9 cellular contexts compared by ENCODE assay signal in the genomic region with DNA sequence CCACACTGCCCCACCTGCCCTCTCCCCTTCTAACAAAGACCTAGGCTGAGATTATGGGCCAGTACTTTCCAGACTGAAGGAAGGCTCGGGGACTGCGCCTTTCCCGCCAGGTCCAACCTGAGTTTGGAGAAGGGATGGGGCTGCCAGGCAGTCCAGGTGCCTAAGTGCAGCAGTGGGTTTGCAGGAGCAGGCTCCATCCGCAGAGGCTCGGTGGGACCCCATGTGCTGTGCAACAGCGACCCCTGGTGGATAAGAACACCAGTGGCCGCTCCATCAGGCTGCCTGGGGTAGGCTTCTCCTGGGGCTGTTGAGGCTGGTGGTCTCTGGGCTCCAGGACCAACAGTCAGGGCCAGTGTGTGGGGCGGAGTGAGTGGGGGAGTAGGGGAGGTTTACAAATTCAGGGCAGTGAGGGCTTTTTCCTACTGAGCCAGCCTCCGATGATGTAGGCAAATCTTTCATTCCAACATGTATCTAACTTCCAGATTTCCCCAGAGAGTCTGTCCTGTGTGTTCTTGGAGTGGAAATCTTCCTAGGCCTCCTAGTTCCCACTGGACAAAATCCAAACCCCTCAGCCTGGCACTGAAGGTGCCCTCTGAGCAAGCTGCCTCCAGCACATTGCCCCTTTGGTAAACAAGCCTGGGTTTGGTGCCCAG.
A peak's percentile ranks its signal among the peaks of the same experiment; 100 is the strongest.
DNase-seq lines count a peak whose midpoint lies in the region; ATAC-seq lines count a peak whose summit lies in the region.
"Had no signal": no experiment of that assay in that cellular context is flagged by ENCODE, and none has a peak within 500 bp of the region (broad histone marks: within the 10 kb centered on the region; RNA-seq: fewer than 3 reads in every experiment).

No MANE protein-coding gene starts in this region.

- no peak overlapping the region for H3K4me2 ChIP-seq in mesenchymal stem cell (ENCODE audit: low read length, poor library complexity, severe bottlenecking)

- POLR2A ChIA-PET in CD8-positive, alpha-beta memory T cell (lab: Charles Lee), result no interaction called here

- H3K4me1 ChIP-seq in CD8-positive, alpha-beta memory T cell (ENCODE audit: insufficient read depth, low read length), result no peaks in the 10 kb centered on the region
- H3K4me1 ChIP-seq in mesenchymal stem cell (ENCODE audit: control insufficient read depth, insufficient read depth, low read depth, low read length), result no peaks in the 10 kb centered on the region

- no peaks in the 10 kb centered on the region for H3K27me3 ChIP-seq in CD8-positive, alpha-beta memory T cell (ENCODE audit: insufficient read depth, low read length, poor library complexity, severe bottlenecking)
- peaks cover 6 to 19% of the 10 kb centered on the region in 2 experiments for H3K27me3 ChIP-seq in mesenchymal stem cell (ENCODE audit: control insufficient read depth in 1 of 2, insufficient read depth in 1 of 2, low read length in 2 of 2)

- H3K18ac ChIP-seq in mesenchymal stem cell (ENCODE audit: low read depth in 1 of 2, low read length in 2 of 2), result no peak overlapping the region

- no peak overlapping the region for H2AK5ac ChIP-seq in mesenchymal stem cell (ENCODE audit: low read length, severe bottlenecking)

- no peak overlapping the region for H3K23ac ChIP-seq in mesenchymal stem cell (ENCODE audit: low read length in 2 of 2)

- peak overlapping the region; percentile 47 for H4K8ac ChIP-seq in mesenchymal stem cell (ENCODE audit: low read length)

- no peak overlapping the region for H2BK5ac ChIP-seq in mesenchymal stem cell (ENCODE audit: low read depth, low read length, poor library complexity, severe bottlenecking)

- DNase-seq in CD8-positive, alpha-beta memory T cell, result peak; percentile 44 to 77 (median 56)
- DNase-seq in NCI-H69 (lab: John Stamatoyannopoulos, UW) (peak; percentile 70), mesenchymal stem cell (peak; percentile 65)
- peak; percentile 31 to 57 for DNase-seq in activated CD8-positive, alpha-beta memory T cell treated with anti-CD3 and anti-CD28 coated beads for 1 hour (ENCODE audit: extremely low read depth in 1 of 2, low read depth in 1 of 2)
- DNase-seq in effector CD8-positive, alpha-beta T cell (lab: John Stamatoyannopoulos, UW), result peak; percentile 65
- peak; percentile 51 to 67 for DNase-seq in stimulated activated CD8-positive, alpha-beta memory T cell treated with anti-CD3 and anti-CD28 coated beads, Interleukin-2, amount 100 ng/mL, for 48 hours (ENCODE audit: low read depth in 2 of 2)

- no peak overlapping the region for H4K91ac ChIP-seq in mesenchymal stem cell (ENCODE audit: low read length)

- ATAC-seq in GM19324 (IDR thresholded peaks at IDR 0.05; ENCODE audit: low FRiP score, unreplicated experiment) (peak; percentile 86), HG03280 (IDR thresholded peaks at IDR 0.05; ENCODE audit: unreplicated experiment) (peak; percentile 93)

- no peaks in the 10 kb centered on the region for H3K9me3 ChIP-seq in CD8-positive, alpha-beta memory T cell (ENCODE audit: low read length)
- H3K9me3 ChIP-seq in mesenchymal stem cell (ENCODE audit: control insufficient read depth, low read length), result no peaks in the 10 kb centered on the region

- H3K9ac ChIP-seq in mesenchymal stem cell (ENCODE audit: low read length), result no peak overlapping the region

- no peak overlapping the region for H3K4ac ChIP-seq in mesenchymal stem cell (ENCODE audit: low read depth in 1 of 2, low read length in 2 of 2)

- H3K27me3 Mint-ChIP-seq in CD8-positive, alpha-beta memory T cell, result peaks cover 0 to 4% of the 10 kb centered on the region in 2 donors
- H3K27me3 Mint-ChIP-seq: activated naive CD4-positive, alpha-beta T cell treated with anti-CD3 and anti-CD28 coated beads, Interleukin-2, amount 50 U/mL, for 24 hours had no signal

- no peak overlapping the region for H2BK120ac ChIP-seq in mesenchymal stem cell (ENCODE audit: low read depth, low read length)

- H3K4me3 Mint-ChIP-seq in CD8-positive, alpha-beta memory T cell, result no peak overlapping the region
- H3K4me3 Mint-ChIP-seq: activated naive CD4-positive, alpha-beta T cell treated with anti-CD3 and anti-CD28 coated beads, Interleukin-2, amount 50 U/mL, for 24 hours had no signal

- H3K27ac Mint-ChIP-seq in CD8-positive, alpha-beta memory T cell, result no peak overlapping the region
- H3K27ac Mint-ChIP-seq: activated naive CD4-positive, alpha-beta T cell treated with anti-CD3 and anti-CD28 coated beads, Interleukin-2, amount 50 U/mL, for 24 hours had no signal

- H3K9me3 Mint-ChIP-seq in CD8-positive, alpha-beta memory T cell, result no peaks in the 10 kb centered on the region
- H3K9me3 Mint-ChIP-seq: activated naive CD4-positive, alpha-beta T cell treated with anti-CD3 and anti-CD28 coated beads, Interleukin-2, amount 50 U/mL, for 24 hours had no signal

- H3K36me3 Mint-ChIP-seq in CD8-positive, alpha-beta memory T cell, result no peaks in the 10 kb centered on the region
- H3K36me3 Mint-ChIP-seq: activated naive CD4-positive, alpha-beta T cell treated with anti-CD3 and anti-CD28 coated beads, Interleukin-2, amount 50 U/mL, for 24 hours had no signal

- no peaks in the 10 kb centered on the region for H3K79me1 ChIP-seq in mesenchymal stem cell (replicated peaks; ENCODE audit: low read length, poor library complexity, severe bottlenecking)

- H2AFZ ChIP-seq in mesenchymal stem cell (ENCODE audit: low read depth, low read length), result no peak overlapping the region

- no peaks in the 10 kb centered on the region for H3K36me3 ChIP-seq in CD8-positive, alpha-beta memory T cell (ENCODE audit: insufficient read depth, low read length)
- H3K36me3 ChIP-seq in mesenchymal stem cell (ENCODE audit: control insufficient read depth in 1 of 2, insufficient read depth in 2 of 2, low read depth in 1 of 2, low read length in 2 of 2), result no peaks in the 10 kb centered on the region

- WGBS in mesenchymal stem cell, result 4% methylated on average over 7 of the region's 9 CpGs

- H2BK15ac ChIP-seq in mesenchymal stem cell (ENCODE audit: low read depth, poor library complexity, severe bottlenecking), result no peak overlapping the region

- no peak overlapping the region for H3K14ac ChIP-seq in mesenchymal stem cell (ENCODE audit: low read length in 2 of 2)

- no peaks in the 10 kb centered on the region for H3K4me1 Mint-ChIP-seq in CD8-positive, alpha-beta memory T cell
- H3K4me1 Mint-ChIP-seq: activated naive CD4-positive, alpha-beta T cell treated with anti-CD3 and anti-CD28 coated beads, Interleukin-2, amount 50 U/mL, for 24 hours had no signal

- no peak overlapping the region for H3K27ac ChIP-seq in CD8-positive, alpha-beta memory T cell (ENCODE audit: low read depth, low read length)
- no peak overlapping the region for H3K27ac ChIP-seq in mesenchymal stem cell (ENCODE audit: low read length, poor library complexity, severe bottlenecking)

- H2BK12ac ChIP-seq in mesenchymal stem cell (ENCODE audit: low read length in 2 of 2), result peak overlapping the region; percentile 15 to 31

- H3K4me3 ChIP-seq in CD8-positive, alpha-beta memory T cell (ENCODE audit: low read length), result no peak overlapping the region
- H3K4me3 ChIP-seq in mesenchymal stem cell (ENCODE audit: insufficient read depth in 1 of 2, low read depth in 1 of 2, low read length in 2 of 2), result no peak overlapping the region

- CTCF ChIA-PET in CD8-positive, alpha-beta memory T cell (lab: Charles Lee), result interaction anchor here (1.1 to 3.6 kb wide), 3 partner anchors 11 to 300 kb away, joined by 3 to 22 read pairs (median 6); no protein-coding TSS in a partner anchor
